ENCODE assay signal across 1 cellular context in the genomic region with DNA sequence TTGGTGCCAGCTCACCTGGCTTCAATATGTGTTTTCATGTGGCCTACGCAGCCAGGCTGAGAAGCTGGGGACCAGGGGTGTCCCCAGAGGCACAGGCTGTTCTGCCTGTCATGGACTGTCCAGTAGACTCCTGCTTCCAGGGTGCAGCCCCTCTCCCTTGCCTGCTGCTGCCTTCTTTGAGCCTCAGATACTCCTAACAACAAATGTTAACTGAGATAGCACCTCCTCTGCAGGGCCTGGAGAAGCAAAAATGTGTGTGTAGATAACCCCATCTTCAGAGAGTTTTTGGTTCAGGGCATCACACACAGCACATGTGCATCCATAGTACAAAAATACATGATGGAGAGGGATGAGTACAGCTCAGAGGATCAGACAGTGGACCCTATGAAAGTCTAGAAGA.
TF ChIP-seq lines count a peak whose summit lies in the region.

No MANE protein-coding gene starts in this region.

TF ChIP-seq in K562, 482 proteins besides CTCF, POLR2A, EP300 and RAD21:
- no peak for TF ChIP-seq ZC3H8 (IDR thresholded peaks at IDR 0.05)
- TF ChIP-seq TEAD1 (CRISPR knock-in tag; IDR thresholded peaks at IDR 0.05) = 0 out of 4 replicates have a peak, but pooled peaks of 1 of the 2 experiments have one; percentile 28
- TF ChIP-seq ARID1B (IDR thresholded peaks at IDR 0.05) = peak; percentile 20; the same call in 1 of the 2 replicates
- TF ChIP-seq, protein P1, sequence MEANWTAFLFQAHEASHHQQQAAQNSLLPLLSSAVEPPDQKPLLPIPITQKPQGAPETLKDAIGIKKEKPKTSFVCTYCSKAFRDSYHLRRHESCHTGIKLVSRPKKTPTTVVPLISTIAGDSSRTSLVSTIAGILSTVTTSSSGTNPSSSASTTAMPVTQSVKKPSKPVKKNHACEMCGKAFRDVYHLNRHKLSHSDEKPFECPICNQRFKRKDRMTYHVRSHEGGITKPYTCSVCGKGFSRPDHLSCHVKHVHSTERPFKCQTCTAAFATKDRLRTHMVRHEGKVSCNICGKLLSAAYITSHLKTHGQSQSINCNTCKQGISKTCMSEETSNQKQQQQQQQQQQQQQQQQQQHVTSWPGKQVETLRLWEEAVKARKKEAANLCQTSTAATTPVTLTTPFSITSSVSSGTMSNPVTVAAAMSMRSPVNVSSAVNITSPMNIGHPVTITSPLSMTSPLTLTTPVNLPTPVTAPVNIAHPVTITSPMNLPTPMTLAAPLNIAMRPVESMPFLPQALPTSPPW (CRISPR knock-in tag; IDR thresholded peaks at IDR 0.05) = no peak
- TF ChIP-seq TCF3 (CRISPR knock-in tag; IDR thresholded peaks at IDR 0.05) = peak; percentile 59
- no peak for TF ChIP-seq GTF2A2 (tag; IDR thresholded peaks at IDR 0.05)
- TF ChIP-seq CBFA2T2 (conservative IDR thresholded peaks at IDR 0.05) = peak; percentile 33; the same call in 1 of the 2 replicates
- TF ChIP-seq, protein P2, sequence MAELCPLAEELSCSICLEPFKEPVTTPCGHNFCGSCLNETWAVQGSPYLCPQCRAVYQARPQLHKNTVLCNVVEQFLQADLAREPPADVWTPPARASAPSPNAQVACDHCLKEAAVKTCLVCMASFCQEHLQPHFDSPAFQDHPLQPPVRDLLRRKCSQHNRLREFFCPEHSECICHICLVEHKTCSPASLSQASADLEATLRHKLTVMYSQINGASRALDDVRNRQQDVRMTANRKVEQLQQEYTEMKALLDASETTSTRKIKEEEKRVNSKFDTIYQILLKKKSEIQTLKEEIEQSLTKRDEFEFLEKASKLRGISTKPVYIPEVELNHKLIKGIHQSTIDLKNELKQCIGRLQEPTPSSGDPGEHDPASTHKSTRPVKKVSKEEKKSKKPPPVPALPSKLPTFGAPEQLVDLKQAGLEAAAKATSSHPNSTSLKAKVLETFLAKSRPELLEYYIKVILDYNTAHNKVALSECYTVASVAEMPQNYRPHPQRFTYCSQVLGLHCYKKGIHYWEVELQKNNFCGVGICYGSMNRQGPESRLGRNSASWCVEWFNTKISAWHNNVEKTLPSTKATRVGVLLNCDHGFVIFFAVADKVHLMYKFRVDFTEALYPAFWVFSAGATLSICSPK (IDR thresholded peaks at IDR 0.05; ENCODE audit: borderline replicate concordance) = no peak
- TF ChIP-seq KLF1 (tag; IDR thresholded peaks at IDR 0.05) = no peak
- TF ChIP-seq ETV6 (IDR thresholded peaks at IDR 0.05; ENCODE audit: borderline replicate concordance in 1 of 2, low read depth in 2 of 2, low read length in 1 of 2) = no peak
- TF ChIP-seq ETV6 (CRISPR knock-in tag; IDR thresholded peaks at IDR 0.05; ENCODE audit: borderline replicate concordance) = no peak
- TF ChIP-seq CBFA2T3 (IDR thresholded peaks at IDR 0.05) = peak; percentile 73
- TF ChIP-seq SMARCC2 (IDR thresholded peaks at IDR 0.05; ENCODE audit: low read depth) = no peak
- TF ChIP-seq, protein P3, sequence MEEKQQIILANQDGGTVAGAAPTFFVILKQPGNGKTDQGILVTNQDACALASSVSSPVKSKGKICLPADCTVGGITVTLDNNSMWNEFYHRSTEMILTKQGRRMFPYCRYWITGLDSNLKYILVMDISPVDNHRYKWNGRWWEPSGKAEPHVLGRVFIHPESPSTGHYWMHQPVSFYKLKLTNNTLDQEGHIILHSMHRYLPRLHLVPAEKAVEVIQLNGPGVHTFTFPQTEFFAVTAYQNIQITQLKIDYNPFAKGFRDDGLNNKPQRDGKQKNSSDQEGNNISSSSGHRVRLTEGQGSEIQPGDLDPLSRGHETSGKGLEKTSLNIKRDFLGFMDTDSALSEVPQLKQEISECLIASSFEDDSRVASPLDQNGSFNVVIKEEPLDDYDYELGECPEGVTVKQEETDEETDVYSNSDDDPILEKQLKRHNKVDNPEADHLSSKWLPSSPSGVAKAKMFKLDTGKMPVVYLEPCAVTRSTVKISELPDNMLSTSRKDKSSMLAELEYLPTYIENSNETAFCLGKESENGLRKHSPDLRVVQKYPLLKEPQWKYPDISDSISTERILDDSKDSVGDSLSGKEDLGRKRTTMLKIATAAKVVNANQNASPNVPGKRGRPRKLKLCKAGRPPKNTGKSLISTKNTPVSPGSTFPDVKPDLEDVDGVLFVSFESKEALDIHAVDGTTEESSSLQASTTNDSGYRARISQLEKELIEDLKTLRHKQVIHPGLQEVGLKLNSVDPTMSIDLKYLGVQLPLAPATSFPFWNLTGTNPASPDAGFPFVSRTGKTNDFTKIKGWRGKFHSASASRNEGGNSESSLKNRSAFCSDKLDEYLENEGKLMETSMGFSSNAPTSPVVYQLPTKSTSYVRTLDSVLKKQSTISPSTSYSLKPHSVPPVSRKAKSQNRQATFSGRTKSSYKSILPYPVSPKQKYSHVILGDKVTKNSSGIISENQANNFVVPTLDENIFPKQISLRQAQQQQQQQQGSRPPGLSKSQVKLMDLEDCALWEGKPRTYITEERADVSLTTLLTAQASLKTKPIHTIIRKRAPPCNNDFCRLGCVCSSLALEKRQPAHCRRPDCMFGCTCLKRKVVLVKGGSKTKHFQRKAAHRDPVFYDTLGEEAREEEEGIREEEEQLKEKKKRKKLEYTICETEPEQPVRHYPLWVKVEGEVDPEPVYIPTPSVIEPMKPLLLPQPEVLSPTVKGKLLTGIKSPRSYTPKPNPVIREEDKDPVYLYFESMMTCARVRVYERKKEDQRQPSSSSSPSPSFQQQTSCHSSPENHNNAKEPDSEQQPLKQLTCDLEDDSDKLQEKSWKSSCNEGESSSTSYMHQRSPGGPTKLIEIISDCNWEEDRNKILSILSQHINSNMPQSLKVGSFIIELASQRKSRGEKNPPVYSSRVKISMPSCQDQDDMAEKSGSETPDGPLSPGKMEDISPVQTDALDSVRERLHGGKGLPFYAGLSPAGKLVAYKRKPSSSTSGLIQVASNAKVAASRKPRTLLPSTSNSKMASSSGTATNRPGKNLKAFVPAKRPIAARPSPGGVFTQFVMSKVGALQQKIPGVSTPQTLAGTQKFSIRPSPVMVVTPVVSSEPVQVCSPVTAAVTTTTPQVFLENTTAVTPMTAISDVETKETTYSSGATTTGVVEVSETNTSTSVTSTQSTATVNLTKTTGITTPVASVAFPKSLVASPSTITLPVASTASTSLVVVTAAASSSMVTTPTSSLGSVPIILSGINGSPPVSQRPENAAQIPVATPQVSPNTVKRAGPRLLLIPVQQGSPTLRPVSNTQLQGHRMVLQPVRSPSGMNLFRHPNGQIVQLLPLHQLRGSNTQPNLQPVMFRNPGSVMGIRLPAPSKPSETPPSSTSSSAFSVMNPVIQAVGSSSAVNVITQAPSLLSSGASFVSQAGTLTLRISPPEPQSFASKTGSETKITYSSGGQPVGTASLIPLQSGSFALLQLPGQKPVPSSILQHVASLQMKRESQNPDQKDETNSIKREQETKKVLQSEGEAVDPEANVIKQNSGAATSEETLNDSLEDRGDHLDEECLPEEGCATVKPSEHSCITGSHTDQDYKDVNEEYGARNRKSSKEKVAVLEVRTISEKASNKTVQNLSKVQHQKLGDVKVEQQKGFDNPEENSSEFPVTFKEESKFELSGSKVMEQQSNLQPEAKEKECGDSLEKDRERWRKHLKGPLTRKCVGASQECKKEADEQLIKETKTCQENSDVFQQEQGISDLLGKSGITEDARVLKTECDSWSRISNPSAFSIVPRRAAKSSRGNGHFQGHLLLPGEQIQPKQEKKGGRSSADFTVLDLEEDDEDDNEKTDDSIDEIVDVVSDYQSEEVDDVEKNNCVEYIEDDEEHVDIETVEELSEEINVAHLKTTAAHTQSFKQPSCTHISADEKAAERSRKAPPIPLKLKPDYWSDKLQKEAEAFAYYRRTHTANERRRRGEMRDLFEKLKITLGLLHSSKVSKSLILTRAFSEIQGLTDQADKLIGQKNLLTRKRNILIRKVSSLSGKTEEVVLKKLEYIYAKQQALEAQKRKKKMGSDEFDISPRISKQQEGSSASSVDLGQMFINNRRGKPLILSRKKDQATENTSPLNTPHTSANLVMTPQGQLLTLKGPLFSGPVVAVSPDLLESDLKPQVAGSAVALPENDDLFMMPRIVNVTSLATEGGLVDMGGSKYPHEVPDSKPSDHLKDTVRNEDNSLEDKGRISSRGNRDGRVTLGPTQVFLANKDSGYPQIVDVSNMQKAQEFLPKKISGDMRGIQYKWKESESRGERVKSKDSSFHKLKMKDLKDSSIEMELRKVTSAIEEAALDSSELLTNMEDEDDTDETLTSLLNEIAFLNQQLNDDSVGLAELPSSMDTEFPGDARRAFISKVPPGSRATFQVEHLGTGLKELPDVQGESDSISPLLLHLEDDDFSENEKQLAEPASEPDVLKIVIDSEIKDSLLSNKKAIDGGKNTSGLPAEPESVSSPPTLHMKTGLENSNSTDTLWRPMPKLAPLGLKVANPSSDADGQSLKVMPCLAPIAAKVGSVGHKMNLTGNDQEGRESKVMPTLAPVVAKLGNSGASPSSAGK (IDR thresholded peaks at IDR 0.05) = no peak
- TF ChIP-seq TAF15 (IDR thresholded peaks at IDR 0.05; ENCODE audit: low read depth, low read length) = no peak
- TF ChIP-seq ZBTB1 (CRISPR knock-in tag; IDR thresholded peaks at IDR 0.05; ENCODE audit: borderline replicate concordance, low read depth) = no peak
- TF ChIP-seq MTA3 (IDR thresholded peaks at IDR 0.05; ENCODE audit: borderline replicate concordance) = no peak
- TF ChIP-seq TAL1 (IDR thresholded peaks at IDR 0.05) = peak; percentile 19; the same call in 1 of the 2 replicates
- no peak for TF ChIP-seq MCM7 (IDR thresholded peaks at IDR 0.05)
- TF ChIP-seq EGR1 (conservative IDR thresholded peaks at IDR 0.05) = no peak
- no peak for TF ChIP-seq CCAR2 (IDR thresholded peaks at IDR 0.05; ENCODE audit: low read depth, low read length)
- TF ChIP-seq, protein P4, sequence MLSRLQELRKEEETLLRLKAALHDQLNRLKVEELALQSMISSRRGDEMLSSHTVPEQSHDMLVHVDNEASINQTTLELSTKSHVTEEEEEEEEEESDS (CRISPR knock-in tag; IDR thresholded peaks at IDR 0.05) = no peak
- no peak for TF ChIP-seq CCNT2 (IDR thresholded peaks at IDR 0.05; ENCODE audit: borderline replicate concordance, extremely low read depth, insufficient read length, low read depth, low read length)
